Comparison of ENCODE assay signal across 9 cellular contexts in the genomic region with DNA sequence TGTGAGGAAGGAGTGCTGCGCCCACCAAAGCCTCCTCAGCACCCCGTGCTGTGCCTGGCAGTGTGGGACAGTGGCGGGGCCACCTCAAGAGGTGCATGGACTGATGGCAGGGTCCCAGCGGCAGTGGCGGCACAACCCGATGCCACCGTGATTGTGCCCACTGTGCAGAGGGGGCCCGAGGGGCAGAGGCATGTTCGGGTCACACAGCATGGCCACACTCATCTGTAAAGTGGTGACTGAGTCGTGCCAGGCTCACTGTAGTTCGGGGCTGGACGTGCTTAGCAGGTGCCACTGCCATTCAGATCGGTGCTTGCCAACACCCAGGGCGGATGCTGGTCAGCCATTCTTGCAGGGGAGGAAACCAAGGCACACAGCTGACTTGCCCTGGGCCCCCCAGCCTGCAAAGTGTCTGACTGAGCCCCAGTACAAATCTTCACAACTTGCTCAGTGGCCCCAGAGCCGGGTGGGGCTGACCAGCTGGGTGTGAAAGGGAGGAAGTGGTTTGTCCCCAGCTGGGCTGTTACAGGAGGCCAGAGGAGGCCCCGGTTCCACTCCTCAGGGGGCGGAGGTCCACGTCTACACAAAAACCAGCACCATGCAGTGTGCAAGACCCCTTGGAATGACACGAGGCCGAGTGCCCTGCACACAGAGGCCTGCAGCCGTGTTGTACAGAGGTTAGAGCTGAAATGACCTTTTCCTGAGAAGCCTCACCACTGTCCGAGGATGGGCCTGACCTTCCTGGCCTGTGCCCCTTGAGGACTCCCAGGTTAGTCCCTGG. TPM values are rescaled to one million over a fixed set of nuclear protein-coding genes. Genes with fewer than 3 reads are reported as not detected.
DNase-seq lines count a peak whose midpoint lies in the region; ATAC-seq and TF ChIP-seq lines count a peak whose summit lies in the region.
"Had no signal": no experiment of that assay in that cellular context is flagged by ENCODE, and none has a peak within 500 bp of the region (broad histone marks: within the 10 kb centered on the region; RNA-seq: fewer than 3 reads in every experiment).

No MANE protein-coding gene starts in this region.

- peaks cover 47% of the 10 kb centered on the region for H3K36me3 Mint-ChIP-seq in activated CD4-positive, alpha-beta T cell treated with anti-CD3 and anti-CD28 coated beads for 36 hours (ENCODE audit: low read depth)
- H3K36me3 Mint-ChIP-seq in T-helper 1 cell treated with Interleukin-12 subunit alpha and Interleukin-12 subunit beta and Interleukin-4 antibody, amounts not matched to agents 30 μg/mL and 1 μg/mL, for 36 hours (ENCODE audit: low read depth): peaks cover 47% of the 10 kb centered on the region

- 66 to 86% (median 77%) methylated on average over 15 to 22 of the region's 22 CpGs for WGBS in heart left ventricle, 4 donors
- no CpG with 5 or more reads among the region's 22 CpGs for WGBS in suprapubic skin

- peaks cover 10% of the 10 kb centered on the region for H3K9me3 Mint-ChIP-seq in activated CD4-positive, alpha-beta T cell treated with anti-CD3 and anti-CD28 coated beads for 36 hours (ENCODE audit: low read depth)
- peaks cover 10% of the 10 kb centered on the region for H3K9me3 Mint-ChIP-seq in T-helper 1 cell treated with Interleukin-12 subunit alpha and Interleukin-12 subunit beta and Interleukin-4 antibody, amounts not matched to agents 30 μg/mL and 1 μg/mL, for 36 hours

- H3K36me3 ChIP-seq in heart left ventricle: no peaks in the 10 kb centered on the region
- no peaks in the 10 kb centered on the region for H3K36me3 ChIP-seq in suprapubic skin
- H3K36me3 ChIP-seq: thyroid gland had no signal

- peak; percentile 65 for DNase-seq in activated CD4-positive, alpha-beta T cell treated with anti-CD3 and anti-CD28 coated beads for 36 hours
- DNase-seq in activated CD4-positive, alpha-beta T cell treated with anti-CD3 and anti-CD28 coated beads, Interleukin-2, amount 50 U/mL, for 4 hours: no peak
- DNase-seq in heart left ventricle (peak in 4 of 5 donors; percentile 40 to 81 (median 50)), suprapubic skin (ENCODE audit: low spot score in 2 of 2) (peak; percentile 61 to 78), AG20443 (ENCODE audit: low spot score) (no peak)
- DNase-seq: thyroid gland had no signal

- POLR2A ChIA-PET in activated CD4-positive, alpha-beta T cell treated with anti-CD3 and anti-CD28 coated beads for 36 hours (lab: Charles Lee): interaction anchor here (0.6 to 2.3 kb wide), 2 partner anchors 11 to 55 kb away, joined by 3 to 5 read pairs; no protein-coding TSS in a partner anchor

- CTCF ChIA-PET in activated CD4-positive, alpha-beta T cell treated with anti-CD3 and anti-CD28 coated beads for 36 hours (lab: Charles Lee): interaction anchor here (1.1 kb wide), 2 partner anchors 27 to 40 kb away, joined by 3 to 4 read pairs; no protein-coding TSS in a partner anchor

- TF ChIP-seq CTCF in heart left ventricle (IDR thresholded peaks at IDR 0.05): no peak
- TF ChIP-seq CTCF in suprapubic skin (IDR thresholded peaks at IDR 0.05): no peak

- H3K4me1 ChIP-seq in heart left ventricle (peaks cover 0 to 63% (median 0%) of the 10 kb centered on the region in 12 donors), suprapubic skin (peaks cover 6% of the 10 kb centered on the region)

- TF ChIP-seq POLR2A in heart left ventricle (IDR thresholded peaks at IDR 0.05): no peak
- TF ChIP-seq POLR2A in suprapubic skin (IDR thresholded peaks at IDR 0.05): no peak

- TF ChIP-seq EP300 in suprapubic skin (IDR thresholded peaks at IDR 0.05): no peak

- peak; percentile 8 for ATAC-seq in activated CD4-positive, alpha-beta T cell treated with anti-CD3 and anti-CD28 coated beads for 36 hours
- peak; percentile 11 to 66 (median 60) for ATAC-seq in heart left ventricle
- no peak for ATAC-seq in HG02885 (IDR thresholded peaks at IDR 0.05; ENCODE audit: poor library complexity, unreplicated experiment)
- no peak for ATAC-seq in HG03378 (IDR thresholded peaks at IDR 0.05; ENCODE audit: unreplicated experiment)

- H3K9me3 ChIP-seq in heart left ventricle (peaks cover 0 to 12% (median 3%) of the 10 kb centered on the region in 12 donors), suprapubic skin (no peaks in the 10 kb centered on the region)
- H3K9me3 ChIP-seq: thyroid gland had no signal

- intact Hi-C loops in activated CD4-positive, alpha-beta T cell treated with anti-CD3 and anti-CD28 coated beads for 36 hours (cut with DNase I, micrococcal nuclease): loop anchor here (2.0 to 10.0 kb wide), 9 partner anchors 18 to 1210 kb away; a partner anchor contains a TSS
- intact Hi-C loops in heart left ventricle (cut with DNase I): loop anchor here in 1 of 10 donors (10.0 kb wide), 1 partner anchor 120 kb away; no protein-coding TSS in a partner anchor

- peak overlapping the region; percentile 89 for H3K4me3 Mint-ChIP-seq in activated CD4-positive, alpha-beta T cell treated with anti-CD3 and anti-CD28 coated beads for 36 hours
- H3K4me3 Mint-ChIP-seq in T-helper 1 cell treated with Interleukin-12 subunit alpha and Interleukin-12 subunit beta and Interleukin-4 antibody, amounts not matched to agents 30 μg/mL and 1 μg/mL, for 36 hours: peak overlapping the region; percentile 96

- H3K27ac ChIP-seq in heart left ventricle (peak overlapping the region in 5 of 12 donors; percentile 24 to 97 (median 57)), suprapubic skin (peak overlapping the region; percentile 71)

- H3K4me3 ChIP-seq in heart left ventricle: peak overlapping the region in 10 of 12 donors; percentile 22 to 77 (median 36)
- peak overlapping the region; percentile 37 for H3K4me3 ChIP-seq in suprapubic skin
- H3K4me3 ChIP-seq: thyroid gland had no signal

- peak overlapping the region; percentile 99 for H3K27ac Mint-ChIP-seq in activated CD4-positive, alpha-beta T cell treated with anti-CD3 and anti-CD28 coated beads for 36 hours
- peak overlapping the region; percentile 100 for H3K27ac Mint-ChIP-seq in T-helper 1 cell treated with Interleukin-12 subunit alpha and Interleukin-12 subunit beta and Interleukin-4 antibody, amounts not matched to agents 30 μg/mL and 1 μg/mL, for 36 hours

- H3K4me1 Mint-ChIP-seq in activated CD4-positive, alpha-beta T cell treated with anti-CD3 and anti-CD28 coated beads for 36 hours: peaks cover 61% of the 10 kb centered on the region
- peaks cover 58% of the 10 kb centered on the region for H3K4me1 Mint-ChIP-seq in T-helper 1 cell treated with Interleukin-12 subunit alpha and Interleukin-12 subunit beta and Interleukin-4 antibody, amounts not matched to agents 30 μg/mL and 1 μg/mL, for 36 hours (ENCODE audit: low read depth)

- no peaks in the 10 kb centered on the region for H3K27me3 Mint-ChIP-seq in activated CD4-positive, alpha-beta T cell treated with anti-CD3 and anti-CD28 coated beads for 36 hours
- H3K27me3 Mint-ChIP-seq in T-helper 1 cell treated with Interleukin-12 subunit alpha and Interleukin-12 subunit beta and Interleukin-4 antibody, amounts not matched to agents 30 μg/mL and 1 μg/mL, for 36 hours (ENCODE audit: low read depth): no peaks in the 10 kb centered on the region

- H3K27me3 ChIP-seq in heart left ventricle (peaks cover 0 to 6% (median 0%) of the 10 kb centered on the region in 9 donors), suprapubic skin (no peaks in the 10 kb centered on the region)
- H3K27me3 ChIP-seq: thyroid gland had no signal

RNA-seq across cellular contexts. Expression of a gene that starts 17.8 kb away (rescaled TPM):
- 10 to 100 TPM; 41.8 to 66.7 TPM for total RNA-seq in activated CD4-positive, alpha-beta T cell treated with anti-CD3 and anti-CD28 coated beads for 36 hours
- total RNA-seq in heart left ventricle: 10 to 100 TPM in 1 of 9 donors, 1 to 10 TPM in 8; 1.2 to 11.2 (median 1.8) TPM
- 1 to 10 TPM; 1.5 to 1.6 TPM for polyA plus RNA-seq in heart left ventricle
- 1 to 10 TPM; 4.6 to 9.2 (median 6.6) TPM for total RNA-seq in suprapubic skin

Comparison
In these comparisons a context has a peak if more than half of its experiments do, and no peak if none do; other contexts are left out.
1. DNase-seq: peak in activated CD4-positive, alpha-beta T cell treated with anti-CD3 and anti-CD28 coated beads for 36 hours (single experiment), heart left ventricle (4 of 5) and suprapubic skin (2 of 2); none in activated CD4-positive, alpha-beta T cell treated with anti-CD3 and anti-CD28 coated beads, Interleukin-2, amount 50 U/mL, for 4 hours (0 of 2) and AG20443 (single experiment).
2. ATAC-seq: peak in activated CD4-positive, alpha-beta T cell treated with anti-CD3 and anti-CD28 coated beads for 36 hours (single experiment) and heart left ventricle (4 of 4); none in HG02885 (single experiment) and HG03378 (single experiment).